Comparison of ENCODE assay signal across 14 cellular contexts in genomic region chr2:25331686-25332365, GRCh38. TPM values are rescaled to one million over a fixed set of nuclear protein-coding genes. Genes with fewer than 3 reads are reported as not detected.
DNase-seq lines count a peak whose midpoint lies in the region; ATAC-seq, FAIRE-seq and TF ChIP-seq lines count a peak whose summit lies in the region.
"Had no signal": no experiment of that assay in that cellular context is flagged by ENCODE, and none has a peak within 500 bp of the region (broad histone marks: within the 10 kb centered on the region; RNA-seq: fewer than 3 reads in every experiment).

No MANE protein-coding gene starts in this region.

- CTCF ChIA-PET in activated CD4-positive, alpha-beta T cell treated with anti-CD3 and anti-CD28 coated beads for 36 hours (lab: Charles Lee), result interaction anchor here (0.6 to 1.9 kb wide), 6 partner anchors 9 to 45 kb away, joined by 4 to 9 read pairs (median 5); no protein-coding TSS in a partner anchor
- CTCF ChIA-PET in activated CD4-positive, alpha-beta T cell treated with anti-CD3 and anti-CD28 coated beads, Interleukin-2, amount 10 ng/mL, durations not matched to agents 7 days and 5 days (lab: Charles Lee), result interaction anchor here (0.6 to 2.0 kb wide), 7 partner anchors 11 to 70 kb away, joined by 3 to 6 read pairs (median 4); partner anchors contain the start of gene DNMT3A
- CTCF ChIA-PET in H1 (lab: Charles Lee; ENCODE audit: partially characterized antibody), result interaction anchor here (0.8 to 11.4 kb wide), 4 partner anchors 8 to 333 kb away, joined by 3 to 178 read pairs (median 4); no protein-coding TSS in a partner anchor

- H3K36me3 Mint-ChIP-seq in activated CD4-positive, alpha-beta T cell treated with anti-CD3 and anti-CD28 coated beads for 36 hours (ENCODE audit: low read depth), result peaks cover 23% of the 10 kb centered on the region
- peaks cover 23% of the 10 kb centered on the region for H3K36me3 Mint-ChIP-seq in activated CD4-positive, alpha-beta T cell treated with anti-CD3 and anti-CD28 coated beads, Interleukin-2, amount 10 ng/mL, durations not matched to agents 7 days and 5 days (ENCODE audit: low read depth)

- no peak overlapping the region for H3K9ac ChIP-seq in H1 (replicated peaks in 1 of 4; ENCODE audit: extremely low read depth in 1 of 4, low read depth in 3 of 4, low read length in 3 of 4)
- H3K9ac ChIP-seq: SK-N-SH had no signal

- no peak overlapping the region for H3K18ac ChIP-seq in H1 (ENCODE audit: extremely low read depth, low read length)

- H2BK120ac ChIP-seq in H1 (replicated peaks; ENCODE audit: low read depth, low read length), result no peak overlapping the region

- no peak overlapping the region for H3K14ac ChIP-seq in H1 (ENCODE audit: insufficient read length)

- no peak overlapping the region for H2BK15ac ChIP-seq in H1 (ENCODE audit: low read length)

- peak overlapping the region; percentile 68; the same call in 1 of the 2 replicates for H2BK12ac ChIP-seq in H1 (ENCODE audit: low read depth, low read length)

- H3K9me3 ChIP-seq in H1 (ENCODE audit: insufficient read depth in 2 of 2, low read depth in 1 of 2, low read length in 1 of 2), result no peaks in the 10 kb centered on the region; a peak in 1 of 4 replicates
- H3K9me3 ChIP-seq: SK-N-SH, thoracic aorta had no signal

- intact Hi-C loops in activated CD4-positive, alpha-beta T cell treated with anti-CD3 and anti-CD28 coated beads for 36 hours (cut with DNase I, micrococcal nuclease), result no loop called here

- H3K4me1 Mint-ChIP-seq in activated CD4-positive, alpha-beta T cell treated with anti-CD3 and anti-CD28 coated beads for 36 hours, result peaks cover 67% of the 10 kb centered on the region
- peaks cover 52% of the 10 kb centered on the region for H3K4me1 Mint-ChIP-seq in activated CD4-positive, alpha-beta T cell treated with anti-CD3 and anti-CD28 coated beads, Interleukin-2, amount 10 ng/mL, durations not matched to agents 7 days and 5 days

- no peaks in the 10 kb centered on the region for H3K36me3 ChIP-seq in H1 (ENCODE audit: control insufficient read depth in 2 of 4, insufficient read depth in 4 of 4, low read length in 3 of 4)
- H3K36me3 ChIP-seq: thoracic aorta had no signal

- FAIRE-seq in H1 (lab: Jason Lieb, UNC), result no peak
- FAIRE-seq: A549 had no signal

- H3K23me2 ChIP-seq in H1 (ENCODE audit: low read depth, low read length), result peaks cover 2% of the 10 kb centered on the region; the same call in 1 of the 2 replicates

- no peak overlapping the region for H4K5ac ChIP-seq in H1 (ENCODE audit: insufficient read length, low read depth, low read length)

- TF ChIP-seq EP300 in H1 (IDR thresholded peaks at IDR 0.05; ENCODE audit: borderline replicate concordance in 1 of 2, low read depth in 2 of 2, low read length in 2 of 2), result no peak

- H4K20me1 ChIP-seq in H1 (replicated peaks in 1 of 2; ENCODE audit: control insufficient read depth in 1 of 2, insufficient read depth in 2 of 2, low read length in 2 of 2), result peaks cover 0 to 3% of the 10 kb centered on the region in 2 experiments

- H3K79me2 ChIP-seq in H1 (ENCODE audit: control insufficient read depth in 1 of 2, insufficient read depth in 2 of 2, low read length in 2 of 2), result no peaks in the 10 kb centered on the region

- peak; percentile 86 for DNase-seq in activated CD4-positive, alpha-beta T cell treated with anti-CD3 and anti-CD28 coated beads for 36 hours
- no peak for DNase-seq in activated CD4-positive, alpha-beta T cell treated with anti-CD3 and anti-CD28 coated beads, Interleukin-2, amount 10 ng/mL, durations not matched to agents 7 days and 5 days
- DNase-seq in activated CD8-positive, alpha-beta memory T cell treated with anti-CD3 and anti-CD28 coated beads, Interleukin-2, amount 50 U/mL, for 4 hours, result peak; percentile 77
- no peak for DNase-seq in H1 (ENCODE audit: low read depth in 1 of 2, low spot score in 2 of 2)
- DNase-seq in stimulated activated CD4-positive, alpha-beta T cell treated with anti-CD3 and anti-CD28 coated beads, TNF-alpha, amount 100 ng/mL, for 4 hours (ENCODE audit: low read depth in 3 of 3), result peak in 2 of 3 experiments; percentile 63 to 70
- no peak for DNase-seq in C1 segment of cervical spinal cord (lab: John Stamatoyannopoulos, UW)
- no peak for DNase-seq in NCI-H1105 treated with DMSO at 0.1 percent for 48 hours (lab: John Stamatoyannopoulos, UW)
- DNase-seq: HCEC 1CT, NCI-H510A treated with DMSO at 0.1 percent for 48 hours had no signal

- H3K4ac ChIP-seq in H1 (replicated peaks; ENCODE audit: insufficient read length, low read depth, low read length), result no peak overlapping the region

- TF ChIP-seq RAD21 in H1 (IDR thresholded peaks at IDR 0.05 in 1 of 2, conservative IDR thresholded peaks at IDR 0.05 in 1 of 2; ENCODE audit: low read depth in 2 of 2, low read length in 2 of 2), result no peak

- H3K23ac ChIP-seq in H1 (ENCODE audit: insufficient read length), result no peak overlapping the region

- 90% methylated on average over 21 of the region's 23 CpGs; no CpG with 5 or more reads in 1 of the 2 experiments for WGBS in H1 (ENCODE audit: extremely low coverage in 1 of 2, insufficient coverage in 1 of 2, insufficient read length in 1 of 2, insufficient replicate concordance in 2 of 2, low coverage in 1 of 2, low lambda C conversion rate in 2 of 2, missing lambda C conversion rate in 1 of 2), 2 experiments

- no peak overlapping the region for H3K56ac ChIP-seq in H1 (replicated peaks; ENCODE audit: insufficient read length, low read depth, low read length)

- H3K9me3 Mint-ChIP-seq in activated CD4-positive, alpha-beta T cell treated with anti-CD3 and anti-CD28 coated beads for 36 hours (ENCODE audit: low read depth), result peaks cover 6% of the 10 kb centered on the region
- H3K9me3 Mint-ChIP-seq in activated CD4-positive, alpha-beta T cell treated with anti-CD3 and anti-CD28 coated beads, Interleukin-2, amount 10 ng/mL, durations not matched to agents 7 days and 5 days, result peaks cover 12% of the 10 kb centered on the region

- no peak overlapping the region for H3K4me3 ChIP-seq in H1 (ENCODE audit: extremely low read depth in 1 of 4, insufficient read depth in 2 of 4, low read depth in 3 of 4, low read length in 4 of 4)
- H3K4me3 ChIP-seq: A549, skin epidermis, thoracic aorta had no signal

- H4K91ac ChIP-seq in H1 (replicated peaks; ENCODE audit: insufficient read length, low read length), result no peak overlapping the region

- no peak overlapping the region for H2BK5ac ChIP-seq in H1 (ENCODE audit: low read depth, low read length)

- 0 out of 2 replicates have a peak overlapping the region, but pooled peaks have one; percentile 13 for H2AK5ac ChIP-seq in H1 (ENCODE audit: low read depth, low read length)

- H2BK20ac ChIP-seq in H1 (ENCODE audit: low read length), result no peak overlapping the region

- no peak overlapping the region for H4K8ac ChIP-seq in H1 (ENCODE audit: extremely low read depth, insufficient read depth, low read length)

- no peaks in the 10 kb centered on the region for H3K27me3 Mint-ChIP-seq in activated CD4-positive, alpha-beta T cell treated with anti-CD3 and anti-CD28 coated beads for 36 hours
- H3K27me3 Mint-ChIP-seq in activated CD4-positive, alpha-beta T cell treated with anti-CD3 and anti-CD28 coated beads, Interleukin-2, amount 10 ng/mL, durations not matched to agents 7 days and 5 days, result no peaks in the 10 kb centered on the region

- peaks cover 14 to 37% (median 25%) of the 10 kb centered on the region in 4 experiments for H3K4me1 ChIP-seq in H1 (replicated peaks in 1 of 4; ENCODE audit: control insufficient read depth in 3 of 4, insufficient read depth in 4 of 4, low read length in 3 of 4)
- H3K4me1 ChIP-seq: A549 had no signal

- peak overlapping the region; percentile 75 for H3K27ac Mint-ChIP-seq in activated CD4-positive, alpha-beta T cell treated with anti-CD3 and anti-CD28 coated beads for 36 hours
- H3K27ac Mint-ChIP-seq in activated CD4-positive, alpha-beta T cell treated with anti-CD3 and anti-CD28 coated beads, Interleukin-2, amount 10 ng/mL, durations not matched to agents 7 days and 5 days, result no peak overlapping the region

- TF ChIP-seq CTCF in H1 (IDR thresholded peaks at IDR 0.05; ENCODE audit: control extremely low read depth in 1 of 3, insufficient read depth in 1 of 3, low read depth in 1 of 3, low read length in 3 of 3), result no peak

- no peaks in the 10 kb centered on the region for H3K27me3 ChIP-seq in H1 (replicated peaks in 1 of 4; ENCODE audit: control insufficient read depth in 3 of 4, extremely low read depth in 1 of 4, insufficient read depth in 3 of 4, low read length in 3 of 4)

- H3K79me1 ChIP-seq in H1 (ENCODE audit: low read depth, low read length), result peaks cover 3% of the 10 kb centered on the region

- H2AFZ ChIP-seq in H1 (ENCODE audit: low read length), result no peak overlapping the region

- ATAC-seq in activated CD4-positive, alpha-beta T cell treated with anti-CD3 and anti-CD28 coated beads for 36 hours, result peak; percentile 92
- ATAC-seq in HG02884 (IDR thresholded peaks at IDR 0.05; ENCODE audit: unreplicated experiment), result no peak
- ATAC-seq: A549 had no signal

- no peak overlapping the region for H3K27ac ChIP-seq in H1 (ENCODE audit: low read depth, low read length)
- H3K27ac ChIP-seq: A549, skin epidermis, thoracic aorta had no signal

- no peak for TF ChIP-seq POLR2A in H1 (IDR thresholded peaks at IDR 0.05; ENCODE audit: control extremely low read depth in 1 of 2, low read depth in 2 of 2, low read length in 2 of 2)

- H3K4me3 Mint-ChIP-seq in activated CD4-positive, alpha-beta T cell treated with anti-CD3 and anti-CD28 coated beads for 36 hours, result peak overlapping the region; percentile 10
- H3K4me3 Mint-ChIP-seq in activated CD4-positive, alpha-beta T cell treated with anti-CD3 and anti-CD28 coated beads, Interleukin-2, amount 10 ng/mL, durations not matched to agents 7 days and 5 days, result no peak overlapping the region

- no peak overlapping the region for H3K4me2 ChIP-seq in H1 (ENCODE audit: insufficient read depth in 1 of 2, low read depth in 2 of 2, low read length in 2 of 2)
- H3K4me2 ChIP-seq: A549, SK-N-SH had no signal

- POLR2A ChIA-PET in activated CD4-positive, alpha-beta T cell treated with anti-CD3 and anti-CD28 coated beads for 36 hours (lab: Charles Lee), result no interaction called here
- POLR2A ChIA-PET in activated CD4-positive, alpha-beta T cell treated with anti-CD3 and anti-CD28 coated beads, Interleukin-2, amount 10 ng/mL, durations not matched to agents 7 days and 5 days (lab: Charles Lee), result interaction anchor here (0.6 kb wide), 1 partner anchor 22 kb away, joined by 7 read pairs; no protein-coding TSS in a partner anchor
- POLR2A ChIA-PET in H1 (lab: Charles Lee; ENCODE audit: partially characterized antibody), result interaction anchor here (1.3 kb wide), 1 partner anchor 10 kb away, joined by 5 read pairs; no protein-coding TSS in a partner anchor

RNA-seq across cellular contexts. Expression of gene DNMT3A, which starts 9.9 kb away (rescaled TPM):
- total RNA-seq in activated CD4-positive, alpha-beta T cell treated with anti-CD3 and anti-CD28 coated beads for 36 hours, result 10 to 100 TPM; 62.3 to 76.2 TPM
- total RNA-seq in activated CD4-positive, alpha-beta T cell treated with anti-CD3 and anti-CD28 coated beads, Interleukin-2, amount 10 ng/mL, durations not matched to agents 7 days and 5 days, result 10 to 100 TPM; 55.9 to 62.3 TPM
- total RNA-seq in H1 (2021; fragmentation: NEBNext Ultra II Directional; extraction: Animal tissue kit (Norgen Biotek cat#: 25700)), result 162 and 178 TPM in 2 replicates
- polyA plus RNA-seq in H1 (2011; rRNA removed), result 33.6 and 50.8 TPM in 2 replicates
- 36.6 TPM for polyA plus RNA-seq in H1 (2011; cell fraction: cytosol; rRNA removed)
- 120 TPM for polyA plus RNA-seq in H1 (2011; cell fraction: nucleus; rRNA removed)
- 95.4 to 118 TPM (median 100 TPM) in 4 replicates for polyA plus RNA-seq in H1 (2012, experiment 1 of 2)
- polyA plus RNA-seq in H1 (2012, experiment 2 of 2), result 19.1 TPM
- polyA plus RNA-seq in H1 (2013, experiment 1 of 2), result 58.9 TPM
- polyA plus RNA-seq in H1 (2013, experiment 2 of 2), result 54.4 TPM
- 80.2 and 102 TPM in 2 replicates for polyA minus RNA-seq in H1 (2011; rRNA and poly(A)+ RNA removed)
- 99.8 TPM for polyA minus RNA-seq in H1 (2011; cell fraction: cytosol; rRNA and poly(A)+ RNA removed)
- polyA minus RNA-seq in H1 (2011; cell fraction: nucleus; rRNA and poly(A)+ RNA removed), result 85.2 TPM

Comparison
In these comparisons a context has a peak if more than half of its experiments do, and no peak if none do; other contexts are left out.
1. DNase-seq: peak in activated CD4-positive, alpha-beta T cell treated with anti-CD3 and anti-CD28 coated beads for 36 hours (single experiment), activated CD8-positive, alpha-beta memory T cell treated with anti-CD3 and anti-CD28 coated beads, Interleukin-2, amount 50 U/mL, for 4 hours (single experiment) and stimulated activated CD4-positive, alpha-beta T cell treated with anti-CD3 and anti-CD28 coated beads, TNF-alpha, amount 100 ng/mL, for 4 hours (2 of 3); none in activated CD4-positive, alpha-beta T cell treated with anti-CD3 and anti-CD28 coated beads, Interleukin-2, amount 10 ng/mL, durations not matched to agents 7 days and 5 days (single experiment), H1 (0 of 2), C1 segment of cervical spinal cord (0 of 14) and NCI-H1105 treated with DMSO at 0.1 percent for 48 hours (single experiment).